ENCODE assay signal across 34 cellular contexts in the genomic region with DNA sequence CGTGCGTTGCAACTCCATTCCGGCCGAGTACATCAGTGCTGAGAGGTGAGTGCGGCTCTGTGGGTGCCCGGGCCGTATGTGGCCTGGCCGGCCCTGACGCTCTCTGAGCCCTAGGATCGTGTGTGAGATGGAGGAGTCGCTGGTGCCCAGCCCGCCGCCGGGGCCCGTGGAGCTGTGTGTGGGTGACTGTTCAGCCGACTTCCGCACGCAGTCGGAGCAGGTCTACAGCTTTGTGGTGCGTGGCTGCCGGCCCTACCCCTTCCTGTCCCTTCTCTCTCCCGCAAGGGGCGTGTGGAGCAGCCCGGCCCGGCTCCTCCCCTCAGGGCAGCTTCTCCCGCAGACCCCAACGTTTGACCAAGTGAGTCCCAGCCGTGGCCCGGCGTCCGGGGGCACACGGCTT.
"Had no signal": no experiment of that assay in that cellular context is flagged by ENCODE, and none has a peak within 500 bp of the region (broad histone marks: within the 10 kb centered on the region; RNA-seq: fewer than 3 reads in every experiment).

No MANE protein-coding gene starts in this region.

- H3K27ac ChIP-seq: KMS-11 had no signal

- DNase-seq: Karpas-422, Kasumi-1, MG63, MM.1S, MV-4-11, NCI-H1048, NCI-H1092, NCI-H1092 treated with DMSO at 0.1 percent for 48 hours, NCI-H1105, NCI-H1105 treated with DMSO at 0.1 percent for 48 hours, NCI-H1417, NCI-H1417 treated with DMSO at 0.1 percent for 48 hours, NCI-H1436, NCI-H1436 treated with DMSO at 0.1 percent for 48 hours, NCI-H146, NCI-H1694, NCI-H1694 treated with DMSO at 0.1 percent for 48 hours, NCI-H187, NCI-H187 treated with DMSO at 0.1 percent for 48 hours, NCI-H1930, NCI-H2029, NCI-H2029 treated with DMSO at 0.1 percent for 48 hours, NCI-H2081, NCI-H2081 treated with DMSO at 0.1 percent for 48 hours, NCI-H2107, NCI-H2171, NCI-H2171 treated with DMSO at 0.1 percent for 48 hours, NCI-H2227 treated with DMSO at 0.1 percent for 48 hours, NCI-H226, NCI-H345, NCI-H446, NCI-H446 treated with DMSO at 0.1 percent for 48 hours, NCI-H510A had no signal

- H3K9ac ChIP-seq: KMS-11 had no signal

- H3K27me3 ChIP-seq: MG63 had no signal

- H3K9me3 ChIP-seq: MG63 had no signal

- H3K4me2 ChIP-seq: KMS-11 had no signal

- H3K4me3 ChIP-seq: MG63 had no signal

- H3K36me3 ChIP-seq: MG63 had no signal
